Comparison of ENCODE assay signal across 1 cellular context in the genomic region with DNA sequence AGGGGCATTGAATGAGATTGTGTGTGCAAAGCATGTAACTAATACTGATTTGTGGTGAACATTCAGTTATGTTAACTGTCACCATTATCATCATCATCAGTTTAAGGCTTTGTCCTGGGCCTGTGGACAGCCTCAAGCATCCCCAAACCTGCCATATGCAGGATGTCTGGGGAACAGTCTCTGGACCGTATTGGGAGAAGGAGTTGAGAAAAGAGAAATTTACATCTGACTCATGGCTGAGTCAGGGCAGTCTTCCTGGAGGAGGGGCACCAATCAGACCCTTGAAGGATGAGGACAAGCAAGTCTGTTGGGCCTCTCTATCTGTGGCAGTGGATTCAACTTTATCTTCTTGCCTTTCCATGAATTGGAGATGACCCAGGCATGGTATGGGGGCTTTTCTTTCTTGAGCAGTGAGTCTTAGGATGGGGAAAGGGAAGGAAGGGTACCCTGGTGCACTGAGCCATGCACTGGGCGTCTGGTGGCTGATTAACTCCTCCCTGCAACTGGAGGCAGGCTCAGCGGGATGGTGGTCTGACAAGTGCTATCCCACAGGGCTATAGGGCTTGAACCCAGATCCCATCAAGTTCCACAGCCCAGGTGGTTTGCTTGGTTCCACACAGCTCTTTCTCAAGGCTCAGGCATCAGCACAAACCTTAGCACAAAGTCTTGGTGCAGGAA.
TF ChIP-seq lines count a peak whose summit lies in the region.

No MANE protein-coding gene starts in this region.

TF ChIP-seq in A549, 52 proteins besides CTCF, POLR2A, EP300 and RAD21 (continued from another document):
- TF ChIP-seq ZFP36 (IDR thresholded peaks at IDR 0.05; ENCODE audit: borderline replicate concordance, partially characterized antibody) (peak; percentile 47), FOSL2 (IDR thresholded peaks at IDR 0.05) (no peak), FOSL2 (CRISPR knock-in tag; IDR thresholded peaks at IDR 0.05) (peak; percentile 31; the same call in 1 of the 2 replicates), RCOR1 (IDR thresholded peaks at IDR 0.05; ENCODE audit: low read depth, low read length) (no peak), FOSB (CRISPR knock-in tag; IDR thresholded peaks at IDR 0.05) (no peak), FOXS1 (CRISPR knock-in tag; IDR thresholded peaks at IDR 0.05) (no peak)
- TF ChIP-seq, protein P1, sequence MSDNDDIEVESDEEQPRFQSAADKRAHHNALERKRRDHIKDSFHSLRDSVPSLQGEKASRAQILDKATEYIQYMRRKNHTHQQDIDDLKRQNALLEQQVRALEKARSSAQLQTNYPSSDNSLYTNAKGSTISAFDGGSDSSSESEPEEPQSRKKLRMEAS (IDR thresholded peaks at IDR 0.05) = peak; percentile 48
- TF ChIP-seq, protein P2, sequence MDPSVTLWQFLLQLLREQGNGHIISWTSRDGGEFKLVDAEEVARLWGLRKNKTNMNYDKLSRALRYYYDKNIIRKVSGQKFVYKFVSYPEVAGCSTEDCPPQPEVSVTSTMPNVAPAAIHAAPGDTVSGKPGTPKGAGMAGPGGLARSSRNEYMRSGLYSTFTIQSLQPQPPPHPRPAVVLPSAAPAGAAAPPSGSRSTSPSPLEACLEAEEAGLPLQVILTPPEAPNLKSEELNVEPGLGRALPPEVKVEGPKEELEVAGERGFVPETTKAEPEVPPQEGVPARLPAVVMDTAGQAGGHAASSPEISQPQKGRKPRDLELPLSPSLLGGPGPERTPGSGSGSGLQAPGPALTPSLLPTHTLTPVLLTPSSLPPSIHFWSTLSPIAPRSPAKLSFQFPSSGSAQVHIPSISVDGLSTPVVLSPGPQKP (IDR thresholded peaks at IDR 0.05; ENCODE audit: low read depth, low read length) = no peak
